Comparison of ENCODE assay signal across 21 cellular contexts in genomic region chr11:1181858-1182535, GRCh38. TPM values are rescaled to one million over a fixed set of nuclear protein-coding genes. Genes with fewer than 3 reads are reported as not detected.
A peak's percentile ranks its signal among the peaks of the same experiment; 100 is the strongest.
DNase-seq lines count a peak whose midpoint lies in the region; ATAC-seq, FAIRE-seq and TF ChIP-seq lines count a peak whose summit lies in the region.
"Had no signal": no experiment of that assay in that cellular context is flagged by ENCODE, and none has a peak within 500 bp of the region (broad histone marks: within the 10 kb centered on the region; RNA-seq: fewer than 3 reads in every experiment).

No MANE protein-coding gene starts in this region.

- H2BK12ac ChIP-seq in neuronal stem cell (ENCODE audit: low read length): no peak overlapping the region

- H2BK5ac ChIP-seq in neuronal stem cell (ENCODE audit: low read length): no peak overlapping the region

- no peak for TF ChIP-seq CTCF in D721Med (IDR thresholded peaks at IDR 0.05; ENCODE audit: insufficient read depth, missing control alignments)

- ATAC-seq in Right ventricle myocardium inferior (no peak), Right ventricle myocardium superior (ENCODE audit: poor library complexity) (no peak)

- H4K91ac ChIP-seq in neuronal stem cell (ENCODE audit: low read depth, low read length, poor library complexity): no peak overlapping the region

- H2BK120ac ChIP-seq in neuronal stem cell (ENCODE audit: low read depth, low read length): no peak overlapping the region

- no peaks in the 10 kb centered on the region for H3K36me3 ChIP-seq in neuronal stem cell (replicated peaks in 1 of 2; ENCODE audit: control insufficient read depth in 2 of 2, insufficient read depth in 2 of 2, low read length in 2 of 2)
- H3K36me3 ChIP-seq: BLaER1 treated with 17β-estradiol and CSF1 and Interleukin-3, amounts not matched to agents 10 nM and 100 nM; SJSA1 had no signal

- H3K4ac ChIP-seq in neuronal stem cell (ENCODE audit: low read length): no peak overlapping the region

- peak overlapping the region; percentile 57 for H3K18ac ChIP-seq in neuronal stem cell (ENCODE audit: low read length)

- H3K27ac ChIP-seq in neuronal stem cell (replicated peaks; ENCODE audit: low read length): no peak overlapping the region
- H3K27ac ChIP-seq: BLaER1 treated with 17β-estradiol and CSF1 and Interleukin-3, amounts not matched to agents 10 nM and 100 nM; PC-9; SJSA1 had no signal

- no peak for FAIRE-seq in D721Med (lab: Jason Lieb, UNC)
- FAIRE-seq: G401.6 had no signal

- H2BK15ac ChIP-seq in neuronal stem cell (ENCODE audit: low read length): no peak overlapping the region

- DNase-seq in Right ventricle myocardium inferior (ENCODE audit: missing footprints): peak; percentile 59
- no peak for DNase-seq in Right ventricle myocardium superior
- peak; percentile 25 for DNase-seq in COR-L47 (lab: John Stamatoyannopoulos, UW)
- DNase-seq in NCI-H69 (lab: John Stamatoyannopoulos, UW): peak; percentile 37
- DNase-seq in neuronal stem cell (ENCODE audit: low spot score): no peak
- DNase-seq in G401 (ENCODE audit: low spot score): no peak
- DNase-seq in D721Med (ENCODE audit: insufficient read length, low spot score): no peak
- DNase-seq: DND-41, KBM-7, NCI-H1105 treated with DMSO at 0.1 percent for 48 hours, NCI-H1694, NCI-H2081 treated with DMSO at 0.1 percent for 48 hours, NCI-H774, PC-9 had no signal

- intact Hi-C loops in Right ventricle myocardium inferior (cut with DNase I): no loop called here
- intact Hi-C loops in Right ventricle myocardium superior (cut with DNase I): no loop called here

- no peak overlapping the region for H2AFZ ChIP-seq in neuronal stem cell (ENCODE audit: low read length)
- H2AFZ ChIP-seq: PC-9 had no signal

- WGBS in neuronal stem cell (ENCODE audit: extremely low coverage in 2 of 2, insufficient read length in 2 of 2, insufficient replicate concordance in 1 of 2), 2 donors: no CpG with 5 or more reads among the region's 41 CpGs

- H2AK5ac ChIP-seq in neuronal stem cell (ENCODE audit: low read depth, low read length): no peak overlapping the region

- H3K9ac ChIP-seq in neuronal stem cell (ENCODE audit: low read depth, low read length, poor library complexity): no peak overlapping the region
- H3K9ac ChIP-seq: BLaER1 treated with 17β-estradiol and CSF1 and Interleukin-3, amounts not matched to agents 10 nM and 100 nM had no signal

- no peak overlapping the region for H3K4me2 ChIP-seq in neuronal stem cell (ENCODE audit: insufficient read depth, low read length, poor library complexity, severe bottlenecking)
- H3K4me2 ChIP-seq: PC-9 had no signal

- H3K4me3 ChIP-seq in neuronal stem cell (ENCODE audit: low read length in 2 of 2): peak overlapping the region in 1 of 2 donors; percentile 62
- H3K4me3 ChIP-seq: BLaER1 treated with 17β-estradiol and CSF1 and Interleukin-3, amounts not matched to agents 10 nM and 100 nM; PC-9; SJSA1 had no signal

- H3K14ac ChIP-seq in neuronal stem cell (ENCODE audit: low read length): peak overlapping the region; percentile 56

- in situ Hi-C loops in G401 (cut with HindIII; ENCODE audit: low sequenced_read_pairs): no loop called here

- H3K27me3 ChIP-seq in neuronal stem cell (ENCODE audit: control insufficient read depth in 3 of 3, insufficient read depth in 3 of 3, low read depth in 1 of 3, low read length in 3 of 3): no peaks in the 10 kb centered on the region
- H3K27me3 ChIP-seq: SJSA1 had no signal

- H3K79me1 ChIP-seq in neuronal stem cell (ENCODE audit: low read depth, low read length): no peaks in the 10 kb centered on the region

- H3K23ac ChIP-seq in neuronal stem cell (ENCODE audit: low read depth, low read length, poor library complexity): peak overlapping the region; percentile 85

- H3K4me1 ChIP-seq in neuronal stem cell (ENCODE audit: control insufficient read depth in 2 of 2, insufficient read depth in 1 of 2, low read depth in 1 of 2, low read length in 2 of 2): no peaks in the 10 kb centered on the region
- H3K4me1 ChIP-seq: SJSA1 had no signal

- H4K8ac ChIP-seq in neuronal stem cell (ENCODE audit: low read depth, low read length): no peak overlapping the region

- peaks cover 0 to 12% of the 10 kb centered on the region in 2 donors for H3K9me3 ChIP-seq in neuronal stem cell (replicated peaks in 1 of 2; ENCODE audit: control insufficient read depth in 2 of 2, insufficient read depth in 1 of 2, low read depth in 1 of 2, low read length in 2 of 2)
- H3K9me3 ChIP-seq: SJSA1 had no signal

RNA-seq across cellular contexts. Expression of gene MUC5AC, which starts 24.2 kb away (rescaled TPM):
- total RNA-seq in Right ventricle myocardium inferior (not detected), Right ventricle myocardium superior (not detected)
- not detected for polyA plus RNA-seq in neuronal stem cell (2013, experiment 1 of 2)
- polyA plus RNA-seq in neuronal stem cell (2013, experiment 2 of 2): not detected
- not detected in 2 replicates for total RNA-seq in G401 (2014; rRNA removed; shearing (Covaris generic))
- total RNA-seq: A673; CD8-positive, alpha-beta memory T cell; H4; NCI-H460 had no signal
- polyA plus RNA-seq: CD8-positive, alpha-beta memory T cell had no signal

RNA-seq across cellular contexts. Expression of gene MUC5B, which starts 40.9 kb away (rescaled TPM):
- total RNA-seq in Right ventricle myocardium inferior (not detected), Right ventricle myocardium superior (not detected)
- polyA plus RNA-seq in neuronal stem cell (2013, experiment 1 of 2): 0.01 TPM
- polyA plus RNA-seq in neuronal stem cell (2013, experiment 2 of 2): under 0.01 TPM
- total RNA-seq in G401 (2014; rRNA removed; shearing (Covaris generic)): not detected in 2 replicates
- total RNA-seq: A673; CD8-positive, alpha-beta memory T cell; H4; SJSA1 had no signal
- polyA plus RNA-seq: CD8-positive, alpha-beta memory T cell had no signal

Comparison
In these comparisons a context has a peak if more than half of its experiments do, and no peak if none do; other contexts are left out.
1. DNase-seq: peak in Right ventricle myocardium inferior (single experiment), COR-L47 (single experiment) and NCI-H69 (single experiment); none in Right ventricle myocardium superior (single experiment), neuronal stem cell (single experiment), G401 (single experiment) and D721Med (single experiment).